ENCODE assay signal across 25 cellular contexts in the genomic region with DNA sequence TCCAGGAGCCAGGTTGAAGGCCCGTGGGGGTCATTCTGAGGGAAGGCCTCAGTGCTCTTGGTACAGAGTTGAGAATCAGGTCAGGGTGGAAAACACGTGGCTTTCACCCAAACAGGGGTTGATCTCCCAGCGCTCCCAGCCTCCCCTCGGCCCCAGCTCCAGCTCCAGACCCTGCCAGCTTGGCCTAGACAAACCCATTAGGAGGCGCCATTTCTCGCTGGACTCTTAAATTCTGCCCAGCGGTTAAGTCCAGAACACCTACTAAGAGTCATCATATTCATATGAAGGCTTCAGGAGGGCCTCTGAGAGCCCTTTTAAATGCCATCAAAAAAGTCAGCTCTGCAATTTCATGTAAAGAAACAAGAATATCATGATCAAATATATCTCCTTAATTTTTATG.
"Had no signal": no experiment of that assay in that cellular context is flagged by ENCODE, and none has a peak within 500 bp of the region (broad histone marks: within the 10 kb centered on the region; RNA-seq: fewer than 3 reads in every experiment).

No MANE protein-coding gene starts in this region.

- H3K36me3 Mint-ChIP-seq: mesothelial cell of epicardium; naive B cell; natural killer cell; neural progenitor cell; stimulated activated memory B cell treated with anti-CD40 and anti-IgM and Interleukin-4, amounts not matched to agents 10 μg/mL and 1 μg/mL and 100 μg/mL, for 72 hours had no signal

- ATAC-seq: natural killer cell, sciatic nerve had no signal

- H3K9me3 ChIP-seq: left ventricle myocardium inferior, neutrophil, ovary, right atrium auricular region, transverse colon, upper lobe of left lung, vagina had no signal

- H3K36me3 ChIP-seq: left ventricle myocardium inferior, neural progenitor cell, neutrophil, ovary, right atrium auricular region, transverse colon, upper lobe of left lung, vagina had no signal

- H3K9me3 Mint-ChIP-seq: mesothelial cell of epicardium; natural killer cell; nephron progenitor cell; stimulated activated memory B cell treated with anti-CD40 and anti-IgM and Interleukin-4, amounts not matched to agents 10 μg/mL and 1 μg/mL and 100 μg/mL, for 72 hours; stimulated activated naive CD8-positive, alpha-beta T cell treated with anti-CD3 and anti-CD28 coated beads, Interleukin-15, amount 100 ng/mL, for 72 hours had no signal

- H3K27ac ChIP-seq: left ventricle myocardium inferior, neural progenitor cell, neutrophil, ovary, right atrium auricular region, skin epidermis, transverse colon, upper lobe of left lung, vagina had no signal

- H3K27me3 ChIP-seq: neural progenitor cell, neutrophil, ovary, right atrium auricular region, transverse colon, upper lobe of left lung, vagina had no signal

- H2AFZ ChIP-seq: neural progenitor cell had no signal

- H3K27me3 Mint-ChIP-seq: stimulated activated naive CD8-positive, alpha-beta T cell treated with anti-CD3 and anti-CD28 coated beads, Interleukin-15, amount 100 ng/mL, for 72 hours had no signal

- H3K4me1 ChIP-seq: left ventricle myocardium inferior, neural progenitor cell, right atrium auricular region, transverse colon, upper lobe of left lung, vagina had no signal

- H3K4me3 Mint-ChIP-seq: mesothelial cell of epicardium; naive B cell; natural killer cell; nephron progenitor cell; neural progenitor cell; stimulated activated memory B cell treated with anti-CD40 and anti-IgM and Interleukin-4, amounts not matched to agents 10 μg/mL and 1 μg/mL and 100 μg/mL, for 72 hours; stimulated activated naive CD8-positive, alpha-beta T cell treated with anti-CD3 and anti-CD28 coated beads, Interleukin-15, amount 100 ng/mL, for 72 hours had no signal

- H3K4me1 Mint-ChIP-seq: mesothelial cell of epicardium; naive B cell; natural killer cell; nephron progenitor cell; neural progenitor cell; stimulated activated memory B cell treated with anti-CD40 and anti-IgM and Interleukin-4, amounts not matched to agents 10 μg/mL and 1 μg/mL and 100 μg/mL, for 72 hours; stimulated activated naive CD8-positive, alpha-beta T cell treated with anti-CD3 and anti-CD28 coated beads, Interleukin-15, amount 100 ng/mL, for 72 hours had no signal

- H3K27ac Mint-ChIP-seq: mesothelial cell of epicardium; naive B cell; natural killer cell; nephron progenitor cell; neural progenitor cell; progenitor cell of endocrine pancreas; stimulated activated memory B cell treated with anti-CD40 and anti-IgM and Interleukin-4, amounts not matched to agents 10 μg/mL and 1 μg/mL and 100 μg/mL, for 72 hours; stimulated activated naive CD8-positive, alpha-beta T cell treated with anti-CD3 and anti-CD28 coated beads, Interleukin-15, amount 100 ng/mL, for 72 hours had no signal

- DNase-seq: hippocampal formation; islet precursor cell; left ventricle myocardium inferior; mesendoderm; naive B cell; natural killer cell; nephron progenitor cell; occipital lobe; ovary; stimulated activated CD4-positive, alpha-beta T cell treated with anti-CD3 and anti-CD28 coated beads, Interleukin-4, amount 100 ng/mL, for 24 hours; stimulated activated naive CD4-positive, alpha-beta T cell treated with Interleukin-2 at 50 U/mL for 16 hours; stimulated activated naive CD8-positive, alpha-beta T cell treated with anti-CD3 and anti-CD28 coated beads, Interleukin-15, amount 100 ng/mL, for 72 hours; substantia nigra; transverse colon had no signal

- H3K9ac ChIP-seq: neural progenitor cell had no signal

- H3K4me3 ChIP-seq: left ventricle myocardium inferior, lung, neural progenitor cell, ovary, right atrium auricular region, skin epidermis, transverse colon, upper lobe of left lung, vagina had no signal

- H3K4me2 ChIP-seq: neural progenitor cell had no signal
